Comparison of ENCODE assay signal across 10 cellular contexts in the genomic region with DNA sequence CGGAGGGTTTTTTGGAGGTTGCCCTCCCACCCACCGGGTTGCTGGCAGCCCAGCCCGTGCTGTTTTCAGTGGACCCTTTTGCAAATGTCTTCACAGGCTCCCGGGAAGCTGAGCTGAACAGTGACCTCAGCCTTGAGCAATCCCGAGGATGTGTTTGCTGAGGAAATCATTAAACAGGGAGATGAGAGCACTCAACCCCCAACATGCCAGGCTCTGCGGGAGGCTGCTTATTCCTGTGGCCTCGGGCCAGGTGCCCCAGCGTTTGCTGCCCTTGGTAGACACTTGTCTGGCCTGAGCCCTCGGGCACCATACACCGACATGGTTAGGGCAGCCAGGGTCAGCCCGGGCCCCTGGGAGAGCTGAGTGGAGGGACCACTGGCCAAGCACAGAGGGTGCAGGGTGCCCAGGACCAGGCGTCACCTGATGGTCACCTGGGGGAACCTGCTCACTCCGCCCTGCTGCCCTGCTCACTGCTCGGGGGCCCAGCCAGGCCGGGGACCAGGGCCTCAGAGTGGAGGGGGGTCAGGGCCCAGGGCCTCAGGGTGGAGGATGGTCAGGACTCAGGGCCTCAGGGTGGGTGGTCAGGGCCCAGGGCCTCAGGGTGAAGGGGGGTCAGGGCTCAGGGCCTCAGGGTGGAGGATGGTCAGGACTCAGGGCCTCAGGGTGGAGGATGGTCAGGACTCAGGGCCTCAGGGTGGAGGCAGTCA. TPM values are rescaled to one million over a fixed set of nuclear protein-coding genes. Genes with fewer than 3 reads are reported as not detected.
DNase-seq lines count a peak whose midpoint lies in the region; ATAC-seq, FAIRE-seq and TF ChIP-seq lines count a peak whose summit lies in the region.
"Had no signal": no experiment of that assay in that cellular context is flagged by ENCODE, and none has a peak within 500 bp of the region (broad histone marks: within the 10 kb centered on the region; RNA-seq: fewer than 3 reads in every experiment).

No MANE protein-coding gene starts in this region.

- peaks cover 59% of the 10 kb centered on the region for H3K4me1 ChIP-seq in SJCRH30

- no peaks in the 10 kb centered on the region for H3K9me3 ChIP-seq in SJCRH30 (replicated peaks)

- H3K27ac ChIP-seq in SJCRH30: peak overlapping the region; percentile 28; the same call in 1 of the 2 replicates
- H3K27ac ChIP-seq: SK-N-MC had no signal

- no peaks in the 10 kb centered on the region for H3K36me3 ChIP-seq in SJCRH30

- peak; percentile 21; the same call in 1 of the 2 replicates for TF ChIP-seq POLR2A in H54 (IDR thresholded peaks at IDR 0.05; ENCODE audit: low read depth, low read length)

- DNase-seq in H54 (ENCODE audit: insufficient read length, low spot score) (peak; percentile 94), SJCRH30 (peak; percentile 60 to 69), left cardiac atrium (peak; percentile 44), skeletal muscle cell (ENCODE audit: low read depth) (peak; percentile 60), ureter (ENCODE audit: low spot score) (no peak)

- H3K27me3 ChIP-seq in SJCRH30: no peaks in the 10 kb centered on the region

- intact Hi-C loops in left cardiac atrium (cut with DNase I): no loop called here

- no peak overlapping the region for H3K4me3 ChIP-seq in SJCRH30
- no peak overlapping the region for H3K4me3 ChIP-seq in skeletal muscle cell (ENCODE audit: low read depth, low read length)
- H3K4me3 ChIP-seq: dorsolateral prefrontal cortex, SK-N-MC had no signal

- ATAC-seq in left cardiac atrium: peak in 1 of 2 donors; percentile 55
- no peak for ATAC-seq in HG03354 (IDR thresholded peaks at IDR 0.05; ENCODE audit: poor library complexity, severe bottlenecking, unreplicated experiment)
- ATAC-seq in GM18868 (IDR thresholded peaks at IDR 0.05; ENCODE audit: unreplicated experiment): no peak
- ATAC-seq in HG03432 (IDR thresholded peaks at IDR 0.05; ENCODE audit: unreplicated experiment): no peak

- no peak for FAIRE-seq in H54 (lab: Jason Lieb, UNC)

RNA-seq across cellular contexts. Expression of a gene that starts 42.5 kb away (rescaled TPM):
- total RNA-seq in SJCRH30 (2014; rRNA removed; shearing (Covaris generic)): 15.2 and 16.5 TPM in 2 replicates
- total RNA-seq in left cardiac atrium: 10 to 100 TPM; 18.1 to 20.3 TPM
- 42.6 TPM for total RNA-seq in ureter
